ENCODE assay signal across 8 cellular contexts in genomic region chr1:8314346-8315280, GRCh38. TPM values are rescaled to one million over a fixed set of nuclear protein-coding genes. Genes with fewer than 3 reads are reported as not detected.
A peak's percentile ranks its signal among the peaks of the same experiment; 100 is the strongest.
DNase-seq lines count a peak whose midpoint lies in the region; ATAC-seq and TF ChIP-seq lines count a peak whose summit lies in the region.

No MANE protein-coding gene starts in this region.

- H3K36me3 ChIP-seq in GM23248 (ENCODE audit: low read depth) (no peaks in the 10 kb centered on the region), stomach (no peaks in the 10 kb centered on the region)

- H3K9me2 ChIP-seq in GM23248 (ENCODE audit: insufficient read depth): no peaks in the 10 kb centered on the region

- H3K9me3 ChIP-seq in GM23248 (ENCODE audit: low read depth) (no peaks in the 10 kb centered on the region), stomach (peaks cover 0 to 5% (median 0%) of the 10 kb centered on the region in 4 donors)

- TF ChIP-seq CTCF in endothelial cell (IDR thresholded peaks at IDR 0.05; ENCODE audit: unreplicated experiment): peak; percentile 75
- peak; percentile 87 for TF ChIP-seq CTCF in mesothelial cell of epicardium (IDR thresholded peaks at IDR 0.05; ENCODE audit: unreplicated experiment)
- TF ChIP-seq CTCF in stomach (IDR thresholded peaks at IDR 0.05): peak in 5 of 7 experiments; percentile 69 to 97 (median 91)

- H3K9ac ChIP-seq in GM23248: no peak overlapping the region

- 47% methylated on average over 17 to 21 of the region's 21 CpGs for WGBS in GM23248 (ENCODE audit: low coverage in 1 of 2, low lambda C conversion rate in 2 of 2, missing lambda C conversion rate in 2 of 2), 2 experiments
- 41 to 46% (median 43%) methylated on average over 17 to 21 of the region's 21 CpGs for WGBS in stomach, 5 donors

- DNase-seq in AG08396 (ENCODE audit: low spot score) (peak; percentile 87), GM23248 (peak; percentile 87), NCI-H446 (lab: John Stamatoyannopoulos, UW) (peak; percentile 56 to 80), endothelial cell (ENCODE audit: low spot score) (peak; percentile 86), mesothelial cell of epicardium (ENCODE audit: low spot score in 2 of 2, unreplicated experiment in 2 of 2) (peak; percentile 64 to 83), stomach (peak; percentile 83)
- DNase-seq in activated CD4-positive, alpha-beta memory T cell treated with anti-CD3 and anti-CD28 coated beads, Interleukin-2, amount 10 ng/mL, durations not matched to agents 7 days and 5 days: peak; percentile 56

- POLR2A ChIA-PET in activated CD4-positive, alpha-beta memory T cell treated with anti-CD3 and anti-CD28 coated beads, Interleukin-2, amount 10 ng/mL, durations not matched to agents 7 days and 5 days (lab: Charles Lee): interaction anchor here (1.2 to 2.2 kb wide), 2 partner anchors 284 to 299 kb away, joined by 3 to 6 read pairs; no protein-coding TSS in a partner anchor

- in situ Hi-C loops in GM23248 (cut with MboI): loop anchor here (10.0 kb wide), 1 partner anchor 330 kb away; no protein-coding TSS in a partner anchor

- CTCF ChIA-PET in activated CD4-positive, alpha-beta memory T cell treated with anti-CD3 and anti-CD28 coated beads, Interleukin-2, amount 10 ng/mL, durations not matched to agents 7 days and 5 days (lab: Charles Lee): interaction anchor here (0.6 to 4.1 kb wide), 11 partner anchors 11 to 339 kb away, joined by 3 to 52 read pairs (median 4); no protein-coding TSS in a partner anchor

- H3K27ac ChIP-seq in GM23248 (no peak overlapping the region), stomach (no peak overlapping the region)

- H3K4me1 ChIP-seq in GM23248 (ENCODE audit: insufficient read depth) (no peaks in the 10 kb centered on the region), stomach (peaks cover 12 to 50% (median 35%) of the 10 kb centered on the region in 4 donors)

- H3K9me3 Mint-ChIP-seq in activated CD4-positive, alpha-beta memory T cell treated with anti-CD3 and anti-CD28 coated beads, Interleukin-2, amount 10 ng/mL, durations not matched to agents 7 days and 5 days: no peaks in the 10 kb centered on the region
- H3K9me3 Mint-ChIP-seq in endothelial cell (ENCODE audit: unreplicated experiment): no peaks in the 10 kb centered on the region
- peaks cover 4% of the 10 kb centered on the region for H3K9me3 Mint-ChIP-seq in mesothelial cell of epicardium

- H3K4me3 ChIP-seq in GM23248 (no peak overlapping the region), stomach (no peak overlapping the region)

- no peaks in the 10 kb centered on the region for H3K36me3 Mint-ChIP-seq in activated CD4-positive, alpha-beta memory T cell treated with anti-CD3 and anti-CD28 coated beads, Interleukin-2, amount 10 ng/mL, durations not matched to agents 7 days and 5 days (ENCODE audit: low read depth)
- no peaks in the 10 kb centered on the region for H3K36me3 Mint-ChIP-seq in endothelial cell (ENCODE audit: low read depth, unreplicated experiment)
- H3K36me3 Mint-ChIP-seq in mesothelial cell of epicardium: no peaks in the 10 kb centered on the region

- H3K27me3 ChIP-seq in GM23248 (replicated peaks; ENCODE audit: insufficient read depth): no peaks in the 10 kb centered on the region
- peaks cover 0 to 29% (median 10%) of the 10 kb centered on the region in 3 donors for H3K27me3 ChIP-seq in stomach

- no peaks in the 10 kb centered on the region for H3F3A ChIP-seq in GM23248 (ENCODE audit: insufficient read depth)

- H3K4me3 Mint-ChIP-seq in activated CD4-positive, alpha-beta memory T cell treated with anti-CD3 and anti-CD28 coated beads, Interleukin-2, amount 10 ng/mL, durations not matched to agents 7 days and 5 days: no peak overlapping the region
- H3K4me3 Mint-ChIP-seq in endothelial cell (ENCODE audit: unreplicated experiment): peak overlapping the region; percentile 59
- H3K4me3 Mint-ChIP-seq in mesothelial cell of epicardium: no peak overlapping the region

- no peak overlapping the region for H2AFZ ChIP-seq in GM23248

- TF ChIP-seq POLR2A in stomach (IDR thresholded peaks at IDR 0.05): no peak

- H3K79me2 ChIP-seq in GM23248 (ENCODE audit: insufficient read depth): no peaks in the 10 kb centered on the region

- ATAC-seq in HG03521 (IDR thresholded peaks at IDR 0.05; ENCODE audit: unreplicated experiment): no peak

- H3K4me1 Mint-ChIP-seq in activated CD4-positive, alpha-beta memory T cell treated with anti-CD3 and anti-CD28 coated beads, Interleukin-2, amount 10 ng/mL, durations not matched to agents 7 days and 5 days: peaks cover 21% of the 10 kb centered on the region
- H3K4me1 Mint-ChIP-seq in endothelial cell (ENCODE audit: unreplicated experiment) (peaks cover 21% of the 10 kb centered on the region), mesothelial cell of epicardium (peaks cover 39% of the 10 kb centered on the region)

- H4K20me1 ChIP-seq in GM23248 (ENCODE audit: insufficient read depth): no peaks in the 10 kb centered on the region

- no peak overlapping the region for H3K4me2 ChIP-seq in GM23248 (ENCODE audit: unreplicated experiment)

- peaks cover 33% of the 10 kb centered on the region for H3K27me3 Mint-ChIP-seq in activated CD4-positive, alpha-beta memory T cell treated with anti-CD3 and anti-CD28 coated beads, Interleukin-2, amount 10 ng/mL, durations not matched to agents 7 days and 5 days
- H3K27me3 Mint-ChIP-seq in endothelial cell (ENCODE audit: unreplicated experiment) (peaks cover 3% of the 10 kb centered on the region), mesothelial cell of epicardium (ENCODE audit: low read depth) (peaks cover 2% of the 10 kb centered on the region)

- intact Hi-C loops in stomach (cut with DNase I; ENCODE audit: low total_unique reads): loop anchor here (5.0 kb wide), 2 partner anchors 282 to 332 kb away; no protein-coding TSS in a partner anchor

- TF ChIP-seq EP300 in stomach (IDR thresholded peaks at IDR 0.05): no peak

- no peak overlapping the region for H3K27ac Mint-ChIP-seq in activated CD4-positive, alpha-beta memory T cell treated with anti-CD3 and anti-CD28 coated beads, Interleukin-2, amount 10 ng/mL, durations not matched to agents 7 days and 5 days
- H3K27ac Mint-ChIP-seq in endothelial cell (ENCODE audit: unreplicated experiment) (peak overlapping the region; percentile 26), mesothelial cell of epicardium (peak overlapping the region; percentile 71)

RNA-seq across cellular contexts. Expression of gene SLC45A1, which starts 3.3 kb away (rescaled TPM):
- total RNA-seq in GM23248 (2014; rRNA removed; shearing (Covaris generic)): 0.25 and 0.97 TPM in 2 replicates
- polyA plus RNA-seq in GM23248 (2016; fragmentation: Nextera tagmentation; extraction: Ambion mirVana) (1.9 and 3.3 TPM in 2 replicates), stomach (1 to 10 TPM; 1.1 to 2.5 (median 1.6) TPM)
- total RNA-seq in activated CD4-positive, alpha-beta memory T cell treated with anti-CD3 and anti-CD28 coated beads, Interleukin-2, amount 10 ng/mL, durations not matched to agents 7 days and 5 days: under 1 TPM; 0.25 to 0.30 TPM
- total RNA-seq in endothelial cell (ENCODE audit: unreplicated experiment) (0.62 TPM), mesothelial cell of epicardium (4.1 to 4.9 TPM (median 4.9 TPM) in 3 replicates), stomach (1 to 10 TPM in 2 of 5 donors, not detected in 3; 2.4 to 3.0 TPM)
